In genomic region chr2:241803387-241804325, GRCh38 we compare ENCODE assay signal across 8 cellular contexts. TPM values are rescaled to one million over a fixed set of nuclear protein-coding genes. Genes with fewer than 3 reads are reported as not detected.
DNase-seq lines count a peak whose midpoint lies in the region; ATAC-seq, FAIRE-seq and TF ChIP-seq lines count a peak whose summit lies in the region.

No MANE protein-coding gene starts in this region.

- H3K4me1 ChIP-seq in K562 (replicated peaks in 1 of 2; ENCODE audit: control insufficient read depth in 2 of 2, insufficient read depth in 2 of 2, low read length in 2 of 2) (peaks cover 20 to 59% of the 10 kb centered on the region in 2 experiments), iPS-20b (ENCODE audit: insufficient read depth, low read length) (peaks cover 13% of the 10 kb centered on the region), small intestine (ENCODE audit: control insufficient read depth in 2 of 2, insufficient read depth in 1 of 2, low read depth in 1 of 2, low read length in 1 of 2) (no peaks in the 10 kb centered on the region)

- DNase-seq in BJ (ENCODE audit: low read depth), result peak; percentile 1
- peak; percentile 10 for DNase-seq in NOMO-1 treated with dmso at 0.1 percent for 144 hours (lab: John Stamatoyannopoulos, UW; ENCODE audit: unreplicated experiment)
- DNase-seq in K562 (ENCODE audit: extremely low read depth in 1 of 4, low spot score in 3 of 4), result peak in 1 of 4 experiments; percentile 6
- peak; percentile 50 for DNase-seq in small intestine
- DNase-seq in KBM-7, result no peak
- no peak for DNase-seq in mucosa of gallbladder (ENCODE audit: low spot score)

- intact Hi-C loops in K562 (cut with micrococcal nuclease), result no loop called here

- TF ChIP-seq POLR2A in K562 (conservative IDR thresholded peaks at IDR 0.05), result no peak

- WGBS in K562 (ENCODE audit: insufficient coverage, low coverage, missing lambda C conversion rate), result no CpG with 5 or more reads among the region's 109 CpGs
- WGBS in small intestine, 3 donors, result 1 to 2% (median 1%) methylated on average over 90 to 109 of the region's 109 CpGs

- ATAC-seq in GM21423 (IDR thresholded peaks at IDR 0.05; ENCODE audit: unreplicated experiment) (peak; percentile 44), K562 (no peak)

- BruUV-seq in K562 (replicated peaks; lab: Mats Ljungman, UMichigan), result no TSS peak

- H2AFZ ChIP-seq in K562 (ENCODE audit: low read depth, low read length), result no peak overlapping the region

- in situ Hi-C loops in K562 (cut with MboI), result no loop called here
- in situ Hi-C loops in KBM-7 (cut with MboI; ENCODE audit: low pct_unique_long_range_greater_than_20kb, low sequenced_read_pairs), result no loop called here

- no peak overlapping the region for H3K4me2 ChIP-seq in K562 (ENCODE audit: insufficient read depth, low read length)

- POLR2A ChIA-PET in BJ (lab: Charles Lee) (no interaction called here), K562 (lab: Yijun Ruan, JAX) (interaction anchor here (1.2 kb wide), 1 partner anchor 9 kb away, joined by 4 read pairs; no protein-coding TSS in a partner anchor)

- H3K9ac ChIP-seq in K562 (ENCODE audit: insufficient read depth in 1 of 2, low read depth in 2 of 2, low read length in 2 of 2) (no peak overlapping the region; a peak in 1 of 4 replicates), iPS-20b (ENCODE audit: low read depth, low read length) (no peak overlapping the region)

- no peaks in the 10 kb centered on the region; the same call in 1 of the 2 replicates for H3K9me3 ChIP-seq in K562 (replicated peaks; ENCODE audit: control insufficient read depth, insufficient read depth, low read depth, low read length)
- H3K9me3 ChIP-seq in iPS-20b (ENCODE audit: insufficient read depth, low read depth, low read length), result no peaks in the 10 kb centered on the region
- H3K9me3 ChIP-seq in small intestine (ENCODE audit: control insufficient read depth, low read depth), result no peaks in the 10 kb centered on the region

- no peak for FAIRE-seq in K562 (lab: Jason Lieb, UNC)
- no peak for FAIRE-seq in small intestine (lab: Jason Lieb, UNC)

- TF ChIP-seq RAD21 in K562 (CRISPR knock-in tag; conservative IDR thresholded peaks at IDR 0.05 in 1 of 2, IDR thresholded peaks at IDR 0.05 in 1 of 2), result no peak

- H3K27ac ChIP-seq in K562 (ENCODE audit: extremely low read depth, low read depth, low read length) (peak overlapping the region; percentile 98; the same call in 2 of the 3 replicates), iPS-20b (ENCODE audit: low read length) (no peak overlapping the region), small intestine (ENCODE audit: low read depth in 1 of 2, low read length in 1 of 2) (no peak overlapping the region)

- H4K20me1 ChIP-seq in K562 (replicated peaks; ENCODE audit: control insufficient read depth, insufficient read depth, low read length), result no peaks in the 10 kb centered on the region

- no peaks in the 10 kb centered on the region for H3K36me3 ChIP-seq in BJ (ENCODE audit: control insufficient read depth, insufficient read depth, low read length)
- H3K36me3 ChIP-seq in K562 (ENCODE audit: control insufficient read depth, insufficient read depth, low read length), result no peaks in the 10 kb centered on the region
- no peaks in the 10 kb centered on the region for H3K36me3 ChIP-seq in iPS-20b (ENCODE audit: insufficient read depth, low read depth, low read length)
- no peaks in the 10 kb centered on the region for H3K36me3 ChIP-seq in small intestine (ENCODE audit: control insufficient read depth in 2 of 2, insufficient read depth in 2 of 2, low read length in 2 of 2)

- peak overlapping the region; percentile 33 for H3K4me3 ChIP-seq in BJ (ENCODE audit: low read depth, low read length)
- no peak overlapping the region for H3K4me3 ChIP-seq in K562
- H3K4me3 ChIP-seq in iPS-20b (ENCODE audit: low read length), result peak overlapping the region; percentile 63; the same call in 1 of the 2 replicates
- peak overlapping the region in 1 of 2 donors; percentile 50 for H3K4me3 ChIP-seq in small intestine (ENCODE audit: low read depth in 1 of 2, low read length in 2 of 2)

- CTCF ChIA-PET in BJ (lab: Yijun Ruan, JAX) (interaction anchor here (1.2 kb wide), 1 partner anchor 18 kb away, joined by 3 read pairs; no protein-coding TSS in a partner anchor), K562 (lab: Yijun Ruan, JAX; ENCODE audit: low intra/inter-chr PET ratio) (no interaction called here)

- no peaks in the 10 kb centered on the region for H3K9me1 ChIP-seq in K562 (ENCODE audit: control insufficient read depth, insufficient read depth, low read length)

- peaks cover 3% of the 10 kb centered on the region; the same call in 1 of the 3 replicates for H3K79me2 ChIP-seq in K562 (ENCODE audit: control insufficient read depth, insufficient read depth, low read length)

- TF ChIP-seq CTCF in BJ (IDR thresholded peaks at IDR 0.05; ENCODE audit: insufficient read depth, low read depth, low read length) (no peak), K562 (IDR thresholded peaks at IDR 0.05 in 2 of 3, conservative IDR thresholded peaks at IDR 0.05 in 1 of 3; ENCODE audit: insufficient read depth in 2 of 3, low read depth in 1 of 3, low read length in 3 of 3) (no peak)

- no peak for TF ChIP-seq EP300 in K562 (IDR thresholded peaks at IDR 0.05; ENCODE audit: low read length)

- H3K27me3 ChIP-seq in BJ (ENCODE audit: control insufficient read depth, insufficient read depth, low read length) (peaks cover 11% of the 10 kb centered on the region), K562 (ENCODE audit: control insufficient read depth in 2 of 2, insufficient read depth in 2 of 2, low read length in 2 of 2) (no peaks in the 10 kb centered on the region), iPS-20b (ENCODE audit: insufficient read depth, low read length) (peaks cover 31% of the 10 kb centered on the region), small intestine (ENCODE audit: control insufficient read depth in 2 of 2, insufficient read depth in 2 of 2, low read length in 2 of 2) (peaks cover 3 to 5% of the 10 kb centered on the region in 2 donors)

RNA-seq across cellular contexts. Expression of gene NEU4, which starts 5.3 kb away (rescaled TPM):
- polyA plus RNA-seq in BJ (2011; rRNA removed) (not detected in 2 replicates), K562 (2011; rRNA removed) (0.12 TPM in 1 of 2 replicates, not detected in the other), K562 (2014; fragmentation: Illumina TruSeq; extraction: Trizol) (not detected in 2 replicates), K562 (2014; fragmentation: Nextera tagmentation; extraction: Ambion mirVana) (not detected), K562 (2014; rRNA removed) (0.01 TPM in 1 of 2 replicates, not detected in the other), small intestine (100 to 1,000 TPM in 1 of 3 donors, 10 to 100 TPM in 1, 1 to 10 TPM in 1; 3.3 to 102 (median 82.3) TPM)
- not detected in 2 replicates for polyA minus RNA-seq in BJ (2011; rRNA and poly(A)+ RNA removed)
- 1.3 TPM in 1 of 2 replicates, not detected in the other for total RNA-seq in K562 (2011; cell fraction: chromatin; rRNA removed; ENCODE audit: low replicate concordance)
- total RNA-seq in K562 (2011; cell fraction: nucleolus; rRNA removed), result 0.50 and 0.66 TPM in 2 replicates
- 0.29 and 1.1 TPM in 2 replicates for total RNA-seq in K562 (2011; cell fraction: nucleoplasm; rRNA removed)
- total RNA-seq in K562 (2014; rRNA removed) (not detected in 2 replicates), K562 (2014; rRNA removed; fragmentation: Illumina TruSeq; extraction: Trizol) (not detected in 2 replicates), K562 (2015; rRNA removed; fragmentation: Illumina TruSeq; extraction: Trizol) (not detected in 2 replicates), K562 (2021) (0.38 and 0.40 TPM in 2 replicates), mucosa of gallbladder (34.8 TPM)
- 0.12 and 0.21 TPM in 2 replicates for polyA plus RNA-seq in K562 (2011; cell fraction: cytosol; rRNA removed)
- 0.14 and 0.65 TPM in 2 replicates for polyA plus RNA-seq in K562 (2011; cell fraction: nucleus; rRNA removed)
- polyA plus RNA-seq in K562 (2012), result 0.55 and 1.1 TPM in 2 replicates
- not detected in 2 replicates for polyA minus RNA-seq in K562 (2011; rRNA and poly(A)+ RNA removed)
- polyA minus RNA-seq in K562 (2011; cell fraction: cytosol; rRNA and poly(A)+ RNA removed), result not detected in 2 replicates
- 0.27 TPM in 1 of 2 replicates, not detected in the other for polyA minus RNA-seq in K562 (2011; cell fraction: nucleus; rRNA and poly(A)+ RNA removed)

RNA-seq across cellular contexts. Expression of gene GAL3ST2, which starts 27.0 kb away (rescaled TPM):
- polyA plus RNA-seq in BJ (2011; rRNA removed) (not detected in 2 replicates), K562 (2011; rRNA removed) (0.08 TPM in 1 of 2 replicates, not detected in the other), K562 (2014; fragmentation: Illumina TruSeq; extraction: Trizol) (not detected in 2 replicates), K562 (2014; fragmentation: Nextera tagmentation; extraction: Ambion mirVana) (not detected), K562 (2014; rRNA removed) (0.38 TPM in 1 of 2 replicates, not detected in the other), small intestine (under 1 TPM in 1 of 3 donors, not detected in 2; 0.04 TPM)
- not detected in 2 replicates for polyA minus RNA-seq in BJ (2011; rRNA and poly(A)+ RNA removed)
- total RNA-seq in K562 (2011; cell fraction: chromatin; rRNA removed; ENCODE audit: low replicate concordance), result 0.51 and 1.8 TPM in 2 replicates
- total RNA-seq in K562 (2011; cell fraction: nucleolus; rRNA removed), result 1.8 and 2.2 TPM in 2 replicates
- total RNA-seq in K562 (2011; cell fraction: nucleoplasm; rRNA removed), result 1.1 TPM in 1 of 2 replicates, not detected in the other
- total RNA-seq in K562 (2014; rRNA removed) (0.61 TPM in 1 of 2 replicates, not detected in the other), K562 (2014; rRNA removed; fragmentation: Illumina TruSeq; extraction: Trizol) (not detected in 2 replicates), K562 (2015; rRNA removed; fragmentation: Illumina TruSeq; extraction: Trizol) (not detected in 2 replicates), K562 (2021) (0.31 and 0.42 TPM in 2 replicates), mucosa of gallbladder (26.4 TPM)
- not detected in 2 replicates for polyA plus RNA-seq in K562 (2011; cell fraction: cytosol; rRNA removed)
- polyA plus RNA-seq in K562 (2011; cell fraction: nucleus; rRNA removed), result 0.15 and 0.43 TPM in 2 replicates
- 0.90 and 1.00 TPM in 2 replicates for polyA plus RNA-seq in K562 (2012)
- polyA minus RNA-seq in K562 (2011; rRNA and poly(A)+ RNA removed), result not detected in 2 replicates
- not detected in 2 replicates for polyA minus RNA-seq in K562 (2011; cell fraction: cytosol; rRNA and poly(A)+ RNA removed)
- 0.33 and 0.67 TPM in 2 replicates for polyA minus RNA-seq in K562 (2011; cell fraction: nucleus; rRNA and poly(A)+ RNA removed)

RNA-seq across cellular contexts. Expression of gene PDCD1, which starts 55.0 kb away (rescaled TPM):
- polyA plus RNA-seq in BJ (2011; rRNA removed) (not detected in 2 replicates), K562 (2011; rRNA removed) (2.3 and 2.5 TPM in 2 replicates), K562 (2014; fragmentation: Illumina TruSeq; extraction: Trizol) (0.28 and 0.90 TPM in 2 replicates), K562 (2014; fragmentation: Nextera tagmentation; extraction: Ambion mirVana) (not detected), K562 (2014; rRNA removed) (1.1 TPM in 2 replicates), small intestine (1 to 10 TPM in 1 of 3 donors, under 1 TPM in 1, not detected in 1; 0.27 to 1.2 TPM)
- polyA minus RNA-seq in BJ (2011; rRNA and poly(A)+ RNA removed), result not detected in 2 replicates
- total RNA-seq in K562 (2011; cell fraction: chromatin; rRNA removed; ENCODE audit: low replicate concordance), result 0.88 and 5.3 TPM in 2 replicates
- total RNA-seq in K562 (2011; cell fraction: nucleolus; rRNA removed), result 7.6 and 13.2 TPM in 2 replicates
- total RNA-seq in K562 (2011; cell fraction: nucleoplasm; rRNA removed), result 4.0 and 4.3 TPM in 2 replicates
- total RNA-seq in K562 (2014; rRNA removed) (1.3 and 2.0 TPM in 2 replicates), K562 (2014; rRNA removed; fragmentation: Illumina TruSeq; extraction: Trizol) (0.15 TPM in 1 of 2 replicates, not detected in the other), K562 (2015; rRNA removed; fragmentation: Illumina TruSeq; extraction: Trizol) (0.25 and 0.53 TPM in 2 replicates), K562 (2021) (0.87 and 1.0 TPM in 2 replicates), mucosa of gallbladder (1.5 TPM)
- 3.0 and 16.0 TPM in 2 replicates for polyA plus RNA-seq in K562 (2011; cell fraction: cytosol; rRNA removed)
- 1.8 and 6.6 TPM in 2 replicates for polyA plus RNA-seq in K562 (2011; cell fraction: nucleus; rRNA removed)
- polyA plus RNA-seq in K562 (2012), result 1.0 and 1.2 TPM in 2 replicates
- 0.18 and 0.56 TPM in 2 replicates for polyA minus RNA-seq in K562 (2011; rRNA and poly(A)+ RNA removed)
- 1.8 and 2.1 TPM in 2 replicates for polyA minus RNA-seq in K562 (2011; cell fraction: cytosol; rRNA and poly(A)+ RNA removed)
- polyA minus RNA-seq in K562 (2011; cell fraction: nucleus; rRNA and poly(A)+ RNA removed), result 0.56 and 0.94 TPM in 2 replicates

Comparison
In these comparisons a context has a peak if more than half of its experiments do, and no peak if none do; other contexts are left out.
1. DNase-seq: peak in BJ (single experiment), NOMO-1 treated with dmso at 0.1 percent for 144 hours (single experiment) and small intestine (single experiment); none in KBM-7 (single experiment) and mucosa of gallbladder (single experiment).